In genomic region chr1:156126043-156126700, GRCh38 we compare ENCODE assay signal across 8 cellular contexts. TPM values are rescaled to one million over a fixed set of nuclear protein-coding genes. Genes with fewer than 3 reads are reported as not detected.
DNase-seq lines count a peak whose midpoint lies in the region; ATAC-seq and TF ChIP-seq lines count a peak whose summit lies in the region.

No MANE protein-coding gene starts in this region.

- peak in 1 of 2 donors; percentile 26 for TF ChIP-seq CTCF in left lung (IDR thresholded peaks at IDR 0.05)

- peaks cover 0 to 12% of the 10 kb centered on the region in 2 donors for H3K36me3 ChIP-seq in left lung

- intact Hi-C loops in left lung (cut with DNase I): no loop called here

- peak overlapping the region in 1 of 2 donors; percentile 7 for H3K4me3 ChIP-seq in left lung

- peak; percentile 25 for ATAC-seq in GM18505 (IDR thresholded peaks at IDR 0.05; ENCODE audit: unreplicated experiment)
- ATAC-seq in left lung: peak; percentile 41
- ATAC-seq in stimulated activated naive CD8-positive, alpha-beta T cell treated with anti-CD3 and anti-CD28 coated beads, Interleukin-15, Interleukin-2, amounts not matched to agents 100 U/mL and 50 U/mL, for 24 hours: peak; percentile 51

- H3K4me1 ChIP-seq in left lung: peaks cover 87 to 95% of the 10 kb centered on the region in 2 donors

- DNase-seq in ACHN (peak; percentile 98), Kasumi-1 (lab: John Stamatoyannopoulos, UW) (peak; percentile 97 to 98), T-helper 22 cell (ENCODE audit: low read depth) (peak; percentile 81), left lung (peak; percentile 92 to 95), inferior parietal cortex (ENCODE audit: extremely low spot score) (no peak)
- DNase-seq in central memory CD4-positive, alpha-beta T cell: peak; percentile 59
- DNase-seq in stimulated activated naive CD8-positive, alpha-beta T cell treated with anti-CD3 and anti-CD28 coated beads, Interleukin-15, Interleukin-2, amounts not matched to agents 100 U/mL and 50 U/mL, for 24 hours: peak; percentile 80

- TF ChIP-seq POLR2A in GM18505 (IDR thresholded peaks at IDR 0.05; ENCODE audit: borderline replicate concordance, extremely low read depth, insufficient read depth, insufficient read length): no peak

- peak overlapping the region; percentile 93 to 98 for H3K27ac ChIP-seq in left lung

- no peaks in the 10 kb centered on the region for H3K9me3 ChIP-seq in left lung

- in situ Hi-C loops in ACHN (cut with HindIII; ENCODE audit: low pct_ligation_motif_present, low pct_unique_long_range_greater_than_20kb, low sequenced_read_pairs): no loop called here

- H3K27me3 ChIP-seq in left lung: peaks cover 0 to 40% of the 10 kb centered on the region in 2 donors

RNA-seq across cellular contexts. Expression of gene LMNA, which starts 11.7 kb away (rescaled TPM):
- 100 to 1,000 TPM; 425 to 437 TPM for total RNA-seq in left lung

RNA-seq across cellular contexts. Expression of gene SEMA4A, which starts 27.2 kb away (rescaled TPM):
- total RNA-seq in left lung: 10 to 100 TPM; 25.4 to 41.3 TPM

RNA-seq across cellular contexts. Expression of gene MEX3A, which starts 43.9 kb away (rescaled TPM):
- total RNA-seq in left lung: 1 to 10 TPM in 1 of 2 donors, under 1 TPM in 1; 0.86 to 3.6 TPM
